In the genomic region with DNA sequence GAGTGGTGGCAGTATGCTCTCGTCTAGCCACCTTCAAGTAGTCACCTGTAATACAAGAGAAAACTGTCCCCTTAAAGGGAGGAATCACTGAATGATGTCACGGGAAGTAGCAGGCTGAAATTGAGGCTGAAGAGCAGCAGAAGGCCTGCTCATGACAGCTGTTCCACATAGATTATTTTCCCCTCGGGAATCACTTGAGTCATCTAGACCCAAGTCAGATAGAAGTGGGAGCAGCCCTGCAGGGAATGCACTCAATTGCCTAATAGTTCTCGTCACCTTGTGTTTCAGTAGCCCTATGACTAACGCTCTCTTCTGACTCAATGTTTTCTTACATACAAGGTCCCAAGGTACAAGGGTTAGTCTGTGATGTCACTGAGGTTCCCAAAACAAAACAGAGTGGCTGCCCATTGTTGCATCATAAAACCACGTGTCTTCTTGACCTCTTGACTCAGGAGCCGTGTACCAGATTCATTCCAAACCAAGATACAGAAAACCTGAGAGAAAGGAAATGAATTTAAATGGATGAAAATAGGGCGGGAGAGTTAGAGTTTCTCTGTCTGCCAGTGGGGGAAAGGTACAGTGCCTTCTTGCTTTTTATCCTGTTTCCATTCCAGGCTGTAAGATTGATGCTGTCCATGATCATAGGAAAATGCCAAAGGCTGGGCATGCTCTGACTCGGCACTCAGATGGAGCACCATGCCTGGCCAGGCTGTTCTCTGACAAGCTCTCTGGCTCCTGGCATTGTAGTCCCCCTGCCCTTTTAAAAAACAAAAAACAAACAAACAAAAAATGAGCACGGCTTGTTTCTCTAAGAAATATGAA, we compare ENCODE assay signal across 8 cellular contexts. TPM values are rescaled to one million over a fixed set of nuclear protein-coding genes. Genes with fewer than 3 reads are reported as not detected.
DNase-seq lines count a peak whose midpoint lies in the region; ATAC-seq, FAIRE-seq and TF ChIP-seq lines count a peak whose summit lies in the region.

No MANE protein-coding gene starts in this region.

- peaks cover 24% of the 10 kb centered on the region for H4K20me1 ChIP-seq in IMR-90 (ENCODE audit: insufficient read depth, low read length)
- peaks cover 3% of the 10 kb centered on the region for H4K20me1 ChIP-seq in astrocyte (ENCODE audit: insufficient read depth, low read length)

- BruUV-seq in IMR-90 (replicated peaks; lab: Mats Ljungman, UMichigan): no TSS peak

- H3K36me3 ChIP-seq in IMR-90 (ENCODE audit: control insufficient read depth, insufficient read depth, low read length) (peaks cover 3% of the 10 kb centered on the region), astrocyte (ENCODE audit: insufficient read depth, low read length) (peaks cover 17% of the 10 kb centered on the region), upper lobe of left lung (peaks cover 3 to 33% (median 22%) of the 10 kb centered on the region in 4 donors)

- H3K9me3 Mint-ChIP-seq in activated T-cell treated with anti-CD3 and anti-CD28 coated beads, Interleukin-2, amount 50 U/mL, for 4 hours: no peaks in the 10 kb centered on the region
- no peaks in the 10 kb centered on the region for H3K9me3 Mint-ChIP-seq in astrocyte (ENCODE audit: unreplicated experiment)

- dilution Hi-C loops in IMR-90 (cut with HindIII; ENCODE audit: low sequenced_read_pairs, unreplicated experiment): loop anchor here (25.0 kb wide), 1 partner anchor 116 kb away; a partner anchor contains a TSS

- H3K4me3 ChIP-seq in IMR-90 (ENCODE audit: insufficient read depth, low read depth, low read length) (no peak overlapping the region), astrocyte (ENCODE audit: insufficient read depth, low read depth, low read length) (no peak overlapping the region), upper lobe of left lung (no peak overlapping the region)

- peak; percentile 81 to 89 for ATAC-seq in activated T-cell treated with anti-CD3 and anti-CD28 coated beads, Interleukin-2, amount 50 U/mL, for 4 hours
- peak; percentile 79 for ATAC-seq in IMR-90 (ENCODE audit: low read depth)
- ATAC-seq in upper lobe of left lung (ENCODE audit: low FRiP score in 2 of 2): peak; percentile 90 to 93

- no peak for TF ChIP-seq CTCF in IMR-90 (conservative IDR thresholded peaks at IDR 0.05; ENCODE audit: low read depth, low read length)
- no peak for TF ChIP-seq CTCF in astrocyte (IDR thresholded peaks at IDR 0.05; ENCODE audit: insufficient read depth, low read depth, low read length)
- TF ChIP-seq CTCF in upper lobe of left lung (IDR thresholded peaks at IDR 0.05): no peak

- TF ChIP-seq POLR2A in IMR-90 (IDR thresholded peaks at IDR 0.05; ENCODE audit: low read depth, low read length) (no peak), upper lobe of left lung (IDR thresholded peaks at IDR 0.05) (no peak)

- H3K18ac ChIP-seq in IMR-90 (ENCODE audit: low read depth, low read length): peak overlapping the region; percentile 20

- in situ Hi-C loops in IMR-90 (cut with MboI; ENCODE audit: low sequenced_read_pairs): no loop called here

- peaks cover 0 to 7% of the 10 kb centered on the region in 2 experiments; a peak in 1 of 4 replicates for H3K79me1 ChIP-seq in IMR-90 (ENCODE audit: low read depth in 1 of 2, low read length in 2 of 2)

- TF ChIP-seq RAD21 in IMR-90 (IDR thresholded peaks at IDR 0.05; ENCODE audit: low read length): no peak

- peaks cover 4% of the 10 kb centered on the region for H3K4me1 Mint-ChIP-seq in activated T-cell treated with anti-CD3 and anti-CD28 coated beads, Interleukin-2, amount 50 U/mL, for 4 hours (ENCODE audit: low read depth)
- H3K4me1 Mint-ChIP-seq in astrocyte (ENCODE audit: low read depth, unreplicated experiment): peaks cover 32% of the 10 kb centered on the region

- H2BK120ac ChIP-seq in IMR-90 (ENCODE audit: low read depth, low read length): peak overlapping the region; percentile 45; the same call in 1 of the 2 replicates

- H4K8ac ChIP-seq in IMR-90 (ENCODE audit: low read depth in 2 of 2, low read length in 2 of 2): peak overlapping the region in 1 of 2 experiments; percentile 30; a peak in 1 of 4 replicates

- H2BK15ac ChIP-seq in IMR-90 (ENCODE audit: low read depth, low read length): no peak overlapping the region

- no peak for DNase-seq in activated T-cell treated with anti-CD3 and anti-CD28 coated beads, Interleukin-2, amount 50 U/mL, for 4 hours
- DNase-seq in activated T-cell treated with anti-CD3 and anti-CD28 coated beads for 4 hours: no peak
- DNase-seq in IMR-90: peak; percentile 100
- peak; percentile 100 for DNase-seq in astrocyte (ENCODE audit: low read depth)
- DNase-seq in upper lobe of left lung: peak in 1 of 2 donors; percentile 81
- DNase-seq in effector CD8-positive, alpha-beta T cell (lab: John Stamatoyannopoulos, UW): no peak
- DNase-seq in Ammon's horn (ENCODE audit: low spot score): no peak

- H3K79me2 ChIP-seq in astrocyte (ENCODE audit: insufficient read depth, low read length): no peaks in the 10 kb centered on the region

- H3K27me3 Mint-ChIP-seq in activated T-cell treated with anti-CD3 and anti-CD28 coated beads, Interleukin-2, amount 50 U/mL, for 4 hours (ENCODE audit: low read depth): no peaks in the 10 kb centered on the region
- no peaks in the 10 kb centered on the region for H3K27me3 Mint-ChIP-seq in astrocyte (ENCODE audit: low read depth, unreplicated experiment)

- peak; percentile 100 for FAIRE-seq in astrocyte (lab: Jason Lieb, UNC)

- H2BK20ac ChIP-seq in IMR-90 (ENCODE audit: low read depth, low read length): no peak overlapping the region; the same call in 1 of the 2 replicates

- peak overlapping the region; percentile 51 for H2BK5ac ChIP-seq in IMR-90 (ENCODE audit: low read depth, low read length, poor library complexity, severe bottlenecking)

- H4K5ac ChIP-seq in IMR-90 (ENCODE audit: low read depth, low read length): peak overlapping the region; percentile 13; the same call in 1 of the 2 replicates

- peak overlapping the region; percentile 2; the same call in 1 of the 2 replicates for H4K91ac ChIP-seq in IMR-90 (ENCODE audit: insufficient read depth, low read depth, low read length)

- intact Hi-C loops in IMR-90 (cut with micrococcal nuclease): no loop called here

- POLR2A ChIA-PET in IMR-90 (lab: Charles Lee; ENCODE audit: unreplicated experiment): no interaction called here

- H3K9ac ChIP-seq in IMR-90 (ENCODE audit: low read depth, low read length) (no peak overlapping the region), astrocyte (ENCODE audit: low read length) (peak overlapping the region; percentile 71)

- H3K27me3 ChIP-seq in IMR-90 (ENCODE audit: control insufficient read depth, insufficient read depth, low read length) (no peaks in the 10 kb centered on the region), astrocyte (ENCODE audit: insufficient read depth, low read length) (no peaks in the 10 kb centered on the region), layer of hippocampus (ENCODE audit: control insufficient read depth, insufficient read depth, low read length) (no peaks in the 10 kb centered on the region), upper lobe of left lung (no peaks in the 10 kb centered on the region)

- H3K4me1 ChIP-seq in IMR-90 (ENCODE audit: control insufficient read depth, insufficient read depth, low read length) (peaks cover 45% of the 10 kb centered on the region), astrocyte (ENCODE audit: insufficient read depth, low read length) (peaks cover 38% of the 10 kb centered on the region), upper lobe of left lung (peaks cover 29 to 41% (median 33%) of the 10 kb centered on the region in 4 donors)

- no peak overlapping the region for H3K56ac ChIP-seq in IMR-90 (ENCODE audit: extremely low read depth, insufficient read depth, low read length)

- CTCF ChIA-PET in IMR-90 (lab: Yijun Ruan, JAX): interaction anchor here (1.1 kb wide), 1 partner anchor 12 kb away, joined by 3 read pairs; no protein-coding TSS in a partner anchor

- H2AFZ ChIP-seq in IMR-90 (replicated peaks; ENCODE audit: low read length, poor library complexity) (no peak overlapping the region), astrocyte (ENCODE audit: low read depth, low read length) (no peak overlapping the region)

- H3K4me3 Mint-ChIP-seq in activated T-cell treated with anti-CD3 and anti-CD28 coated beads, Interleukin-2, amount 50 U/mL, for 4 hours: no peak overlapping the region
- H3K4me3 Mint-ChIP-seq in astrocyte (ENCODE audit: unreplicated experiment): no peak overlapping the region

- H3K27ac ChIP-seq in IMR-90 (ENCODE audit: insufficient read depth, low read length) (peak overlapping the region; percentile 46; the same call in 1 of the 2 replicates), astrocyte (ENCODE audit: low read depth, low read length) (peak overlapping the region; percentile 91), layer of hippocampus (ENCODE audit: low read depth, low read length) (peak overlapping the region; percentile 50), upper lobe of left lung (peak overlapping the region; percentile 58 to 84 (median 78))

- H2AK5ac ChIP-seq in IMR-90 (ENCODE audit: low read depth, low read length): 0 out of 2 replicates have a peak overlapping the region, but pooled peaks have one; percentile 7

- H3K9me1 ChIP-seq in IMR-90 (ENCODE audit: insufficient read depth, low read length): peaks cover 23% of the 10 kb centered on the region

- H3K36me3 Mint-ChIP-seq in activated T-cell treated with anti-CD3 and anti-CD28 coated beads, Interleukin-2, amount 50 U/mL, for 4 hours (ENCODE audit: insufficient read depth): peaks cover 31% of the 10 kb centered on the region
- H3K36me3 Mint-ChIP-seq in astrocyte (ENCODE audit: low read depth, unreplicated experiment): peaks cover 3% of the 10 kb centered on the region

- H3K14ac ChIP-seq in IMR-90 (replicated peaks; ENCODE audit: low read depth, low read length): 0 out of 2 replicates have a peak overlapping the region, but pooled peaks have one; percentile 10

- H3K9me3 ChIP-seq in IMR-90 (ENCODE audit: control insufficient read depth, insufficient read depth, low read length) (no peaks in the 10 kb centered on the region), astrocyte (ENCODE audit: insufficient read depth, low read depth, low read length) (no peaks in the 10 kb centered on the region), upper lobe of left lung (no peaks in the 10 kb centered on the region)

- H2AK9ac ChIP-seq in IMR-90 (replicated peaks; ENCODE audit: low read depth, low read length, poor library complexity): no peak overlapping the region

- peak overlapping the region; percentile 86 for H3K27ac Mint-ChIP-seq in astrocyte (ENCODE audit: unreplicated experiment)

- peak overlapping the region; percentile 64 for H3K4ac ChIP-seq in IMR-90 (ENCODE audit: low read depth, low read length)

- H3K23ac ChIP-seq in IMR-90 (ENCODE audit: low read depth, low read length): no peak overlapping the region

- 50% methylated on average over 2 of the region's 10 CpGs; no CpG with 5 or more reads in 1 of the 2 experiments for WGBS in IMR-90 (ENCODE audit: extremely low coverage in 2 of 2, insufficient read length in 1 of 2), 2 experiments
- 56 to 70% methylated on average over 10 of the region's 10 CpGs for WGBS in upper lobe of left lung, 2 donors

- TF ChIP-seq EP300 in upper lobe of left lung (IDR thresholded peaks at IDR 0.05): peak in 3 of 4 donors; percentile 81 to 100 (median 87)

- H3K4me2 ChIP-seq in IMR-90 (ENCODE audit: low read depth, low read length) (no peak overlapping the region; the same call in 1 of the 2 replicates), astrocyte (ENCODE audit: low read length) (peak overlapping the region; percentile 63)

RNA-seq across cellular contexts. Expression of a gene that starts 21.6 kb away (rescaled TPM):
- under 1 TPM; 0.57 to 0.87 (median 0.78) TPM for total RNA-seq in activated T-cell treated with anti-CD3 and anti-CD28 coated beads, Interleukin-2, amount 50 U/mL, for 4 hours
- total RNA-seq in IMR-90 (2012; rRNA removed): 0.18 and 0.56 TPM in 2 replicates
- 0.97 and 2.7 TPM in 2 replicates for polyA plus RNA-seq in IMR-90 (2012; rRNA removed)
- 7.3 and 58.4 TPM in 2 replicates for polyA plus RNA-seq in IMR-90 (2012; cell fraction: cytosol; rRNA removed)
- 43.6 and 63.1 TPM in 2 replicates for polyA plus RNA-seq in IMR-90 (2012; cell fraction: nucleus; rRNA removed; ENCODE audit: low replicate concordance)
- 1.8 and 3.1 TPM in 2 replicates for total RNA-seq in astrocyte
- total RNA-seq in upper lobe of left lung: 100 to 1,000 TPM in 4 of 6 donors, 10 to 100 TPM in 2; 83.2 to 255 (median 168) TPM

RNA-seq across cellular contexts. Expression of a gene that starts 40.2 kb away (rescaled TPM):
- total RNA-seq in activated T-cell treated with anti-CD3 and anti-CD28 coated beads, Interleukin-2, amount 50 U/mL, for 4 hours: 10 to 100 TPM; 43.1 to 59.1 (median 58.0) TPM
- 62.9 and 68.6 TPM in 2 replicates for total RNA-seq in IMR-90 (2012; rRNA removed)
- polyA plus RNA-seq in IMR-90 (2012; rRNA removed): 27.7 and 28.3 TPM in 2 replicates
- polyA plus RNA-seq in IMR-90 (2012; cell fraction: cytosol; rRNA removed): 10.3 and 19.9 TPM in 2 replicates
- polyA plus RNA-seq in IMR-90 (2012; cell fraction: nucleus; rRNA removed; ENCODE audit: low replicate concordance): 6.1 and 26.4 TPM in 2 replicates
- 24.8 and 30.5 TPM in 2 replicates for total RNA-seq in astrocyte
- 10 to 100 TPM; 23.9 to 60.8 (median 27.6) TPM for total RNA-seq in upper lobe of left lung

Comparison
In these comparisons a context has a peak if more than half of its experiments do, and no peak if none do; other contexts are left out.
1. DNase-seq: peak in IMR-90 (single experiment) and astrocyte (single experiment); none in activated T-cell treated with anti-CD3 and anti-CD28 coated beads, Interleukin-2, amount 50 U/mL, for 4 hours (single experiment), activated T-cell treated with anti-CD3 and anti-CD28 coated beads for 4 hours (single experiment), effector CD8-positive, alpha-beta T cell (single experiment) and Ammon's horn (single experiment).
2. RNA of a gene that starts 21.6 kb away (total RNA-seq): 83.2 to 255 TPM in upper lobe of left lung; 1.8 to 3.1 TPM in astrocyte, 0.57 to 0.87 TPM in activated T-cell treated with anti-CD3 and anti-CD28 coated beads, Interleukin-2, amount 50 U/mL, for 4 hours and 0.18 to 0.56 TPM in IMR-90; every median in the first group is over 10 times any median in the second.
3. Peak in every context shown above with its lines, with median percentiles within 50 percentile points of each other: ATAC-seq and H3K27ac ChIP-seq.